In genomic region chr5:73378070-73378469, GRCh38 we compare ENCODE assay signal across 15 cellular contexts.
DNase-seq lines count a peak whose midpoint lies in the region; ATAC-seq and TF ChIP-seq lines count a peak whose summit lies in the region.
"Had no signal": no experiment of that assay in that cellular context is flagged by ENCODE, and none has a peak within 500 bp of the region (broad histone marks: within the 10 kb centered on the region; RNA-seq: fewer than 3 reads in every experiment).

No MANE protein-coding gene starts in this region.

- ATAC-seq in GM21515 (IDR thresholded peaks at IDR 0.05; ENCODE audit: unreplicated experiment) (no peak), HG03565 (IDR thresholded peaks at IDR 0.05; ENCODE audit: unreplicated experiment) (no peak)
- ATAC-seq: esophagus mucosa, left ventricle myocardium superior had no signal

- H3K4me3 ChIP-seq in Karpas-422 (ENCODE audit: low read length): no peak overlapping the region
- H3K4me3 ChIP-seq: uterus had no signal

- H3K9ac ChIP-seq in Karpas-422 (ENCODE audit: low read length): no peak overlapping the region
- H3K9ac ChIP-seq: parathyroid adenoma had no signal

- no peaks in the 10 kb centered on the region for H3K27me3 ChIP-seq in Karpas-422 (ENCODE audit: low read length)

- no peak overlapping the region for H3K4me2 ChIP-seq in Karpas-422 (ENCODE audit: low read depth, low read length, poor library complexity, severe bottlenecking)

- H3K27ac Mint-ChIP-seq in nephron progenitor cell: peak overlapping the region; percentile 54

- peak; percentile 58 for DNase-seq in EH (ENCODE audit: low read depth)
- DNase-seq in LHCN-M2 (ENCODE audit: low read depth): peak; percentile 78
- DNase-seq in brain pericyte (ENCODE audit: low read depth, low spot score): peak; percentile 86
- DNase-seq in nephron progenitor cell: no peak
- DNase-seq in Karpas-422: no peak
- DNase-seq: activated CD4-positive, alpha-beta T cell treated with anti-CD3 and anti-CD28 coated beads for 4 hours; activated effector memory CD4-positive, alpha-beta T cell treated with anti-CD3 and anti-CD28 coated beads, Interleukin-2, amount 50 U/mL, for 16 hours; left ventricle myocardium superior; NCI-H187; NCI-H748 treated with DMSO at 0.1 percent for 48 hours; uterus had no signal

- H3K9me3 ChIP-seq in Karpas-422 (ENCODE audit: low read length): no peaks in the 10 kb centered on the region
- H3K9me3 ChIP-seq: uterus had no signal

- H3K4me3 Mint-ChIP-seq in nephron progenitor cell: no peak overlapping the region

- no peaks in the 10 kb centered on the region for H3K79me2 ChIP-seq in Karpas-422 (ENCODE audit: low read length)
- H3K79me2 ChIP-seq: parathyroid adenoma had no signal

- H3K9me2 ChIP-seq in Karpas-422 (replicated peaks; ENCODE audit: insufficient read depth, low read length): no peaks in the 10 kb centered on the region

- no peak overlapping the region for H2AFZ ChIP-seq in Karpas-422 (ENCODE audit: low read length)
- H2AFZ ChIP-seq: parathyroid adenoma had no signal

- H3K4me1 Mint-ChIP-seq in nephron progenitor cell: peaks cover 58% of the 10 kb centered on the region

- peaks cover 9% of the 10 kb centered on the region for H3K36me3 Mint-ChIP-seq in nephron progenitor cell (ENCODE audit: low read depth)

- H3K36me3 ChIP-seq in Karpas-422 (ENCODE audit: insufficient read depth, low read length): no peaks in the 10 kb centered on the region
- H3K36me3 ChIP-seq: uterus had no signal

- no peaks in the 10 kb centered on the region for H3K4me1 ChIP-seq in Karpas-422 (ENCODE audit: low read length)
- H3K4me1 ChIP-seq: parathyroid adenoma had no signal

- no peak for TF ChIP-seq CTCF in nephron progenitor cell (IDR thresholded peaks at IDR 0.05)

- no peaks in the 10 kb centered on the region for H4K20me1 ChIP-seq in Karpas-422 (ENCODE audit: insufficient read depth, low read depth, low read length)

- peaks cover 8% of the 10 kb centered on the region for H3K27me3 Mint-ChIP-seq in nephron progenitor cell (ENCODE audit: low read depth, poor library complexity)

- H3K9me3 Mint-ChIP-seq in nephron progenitor cell: peaks cover 29% of the 10 kb centered on the region

- no peak overlapping the region for H3K27ac ChIP-seq in Karpas-422 (ENCODE audit: low read length)
- H3K27ac ChIP-seq: parathyroid adenoma, uterus had no signal

Comparison
In these comparisons a context has a peak if more than half of its experiments do, and no peak if none do; other contexts are left out.
1. DNase-seq: peak in EH (single experiment), LHCN-M2 (single experiment) and brain pericyte (single experiment); none in nephron progenitor cell (single experiment) and Karpas-422 (single experiment).